In genomic region chr11:63681208-63682044, GRCh38 we compare ENCODE assay signal across 7 cellular contexts.
A peak's percentile ranks its signal among the peaks of the same experiment; 100 is the strongest.
DNase-seq lines count a peak whose midpoint lies in the region; ATAC-seq lines count a peak whose summit lies in the region.

TSS of gene RTN3 (plus strand) at chr11:63681500. CDS start at chr11:63681637, 137 bp downstream.

- peak; percentile 49 for ATAC-seq in GM18508 (IDR thresholded peaks at IDR 0.05; ENCODE audit: insufficient read depth, unreplicated experiment)
- ATAC-seq in HG03025 (IDR thresholded peaks at IDR 0.05; ENCODE audit: low FRiP score, unreplicated experiment), result peak; percentile 76

- peak; percentile 96 to 97 for DNase-seq in NCI-H2081 (lab: John Stamatoyannopoulos, UW)
- DNase-seq in T1000 (lab: John Stamatoyannopoulos, UW), result peak; percentile 99
- peak; percentile 100 for DNase-seq in astrocyte of the hippocampus (ENCODE audit: low read depth, low spot score)
- peak; percentile 96 for DNase-seq in hippocampal formation (lab: John Stamatoyannopoulos, UW)
- DNase-seq in retina, result peak; percentile 99

Comparison
In these comparisons a context has a peak if more than half of its experiments do, and no peak if none do; other contexts are left out.
1. Peak in every context shown above with its lines: DNase-seq and ATAC-seq.